Comparison of ENCODE assay signal across 19 cellular contexts in the genomic region with DNA sequence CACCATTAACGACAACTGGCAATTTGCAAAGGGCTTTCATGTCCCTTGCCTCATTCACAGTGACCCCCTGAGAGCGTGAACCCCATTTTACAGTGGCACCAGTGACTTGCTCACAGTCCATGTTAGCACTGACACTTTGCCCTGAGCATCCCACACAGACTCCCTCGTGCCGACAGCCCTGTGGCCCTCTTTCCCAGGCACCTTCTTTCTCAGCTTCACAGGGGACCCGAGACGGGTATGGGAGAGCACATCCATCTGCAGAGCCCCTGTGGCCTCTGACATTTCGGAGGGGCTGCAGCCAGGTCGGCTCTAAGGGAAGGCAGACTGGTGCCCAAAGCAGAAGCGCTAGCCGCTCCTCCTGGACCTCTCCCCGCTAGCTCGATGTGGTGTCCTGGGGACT.
"Had no signal": no experiment of that assay in that cellular context is flagged by ENCODE, and none has a peak within 500 bp of the region (broad histone marks: within the 10 kb centered on the region; RNA-seq: fewer than 3 reads in every experiment).

No MANE protein-coding gene starts in this region.

- DNase-seq: effector memory CD4-positive, alpha-beta T cell; esophagus squamous epithelium; foreskin fibroblast; kidney glomerular epithelial cell; natural killer cell; nucleus accumbens; ovary; right cardiac atrium; small intestine; stimulated activated CD4-positive, alpha-beta T cell treated with anti-CD3 and anti-CD28 coated beads, Interleukin-12 subunit alpha, Interleukin-12 subunit beta, amount 100 ng/mL, for 4 hours; stimulated activated CD8-positive, alpha-beta memory T cell treated with anti-CD3 and anti-CD28 coated beads, Interleukin-4, amount 100 ng/mL, for 48 hours; stimulated activated naive CD8-positive, alpha-beta T cell treated with anti-CD3 and anti-CD28 coated beads, Interleukin-15, amount 100 ng/mL, for 72 hours; trophoblast cell had no signal

- H3K36me3 Mint-ChIP-seq: natural killer cell had no signal

- H3K27me3 ChIP-seq: esophagus squamous epithelium, gastroesophageal sphincter, hepatocyte, ovary had no signal

- ATAC-seq: gastroesophageal sphincter; natural killer cell; right cardiac atrium; stimulated activated memory B cell treated with anti-CD40 and anti-IgM and Interleukin-4, amounts not matched to agents 10 μg/mL and 1 μg/mL and 100 μg/mL, for 72 hours; stimulated activated naive CD8-positive, alpha-beta T cell treated with anti-CD3 and anti-CD28 coated beads, Interleukin-15, amount 100 ng/mL, for 72 hours had no signal

- H3K27me3 Mint-ChIP-seq: central memory CD8-positive, alpha-beta T cell; stimulated activated memory B cell treated with anti-CD40 and anti-IgM and Interleukin-4, amounts not matched to agents 10 μg/mL and 1 μg/mL and 100 μg/mL, for 72 hours; stimulated activated naive CD8-positive, alpha-beta T cell treated with anti-CD3 and anti-CD28 coated beads, Interleukin-15, amount 100 ng/mL, for 72 hours had no signal

- H3K4me3 Mint-ChIP-seq: central memory CD8-positive, alpha-beta T cell; natural killer cell; neural crest cell; stimulated activated memory B cell treated with anti-CD40 and anti-IgM and Interleukin-4, amounts not matched to agents 10 μg/mL and 1 μg/mL and 100 μg/mL, for 72 hours; stimulated activated naive CD8-positive, alpha-beta T cell treated with anti-CD3 and anti-CD28 coated beads, Interleukin-15, amount 100 ng/mL, for 72 hours had no signal

- H3K27ac ChIP-seq: esophagus squamous epithelium, gastroesophageal sphincter, hepatocyte, ovary, thoracic aorta had no signal

- H3K4me1 Mint-ChIP-seq: neural crest cell; stimulated activated memory B cell treated with anti-CD40 and anti-IgM and Interleukin-4, amounts not matched to agents 10 μg/mL and 1 μg/mL and 100 μg/mL, for 72 hours; stimulated activated naive CD8-positive, alpha-beta T cell treated with anti-CD3 and anti-CD28 coated beads, Interleukin-15, amount 100 ng/mL, for 72 hours had no signal

- H3K36me3 ChIP-seq: ovary had no signal

- H3K27ac Mint-ChIP-seq: natural killer cell; stimulated activated memory B cell treated with anti-CD40 and anti-IgM and Interleukin-4, amounts not matched to agents 10 μg/mL and 1 μg/mL and 100 μg/mL, for 72 hours; stimulated activated naive CD8-positive, alpha-beta T cell treated with anti-CD3 and anti-CD28 coated beads, Interleukin-15, amount 100 ng/mL, for 72 hours had no signal

- H3K4me3 ChIP-seq: esophagus squamous epithelium, gastroesophageal sphincter, hepatocyte, ovary, thoracic aorta had no signal

- H3K9me3 ChIP-seq: esophagus squamous epithelium, gastroesophageal sphincter, ovary, thoracic aorta had no signal

- H3K9me3 Mint-ChIP-seq: central memory CD8-positive, alpha-beta T cell; natural killer cell; neural crest cell; stimulated activated memory B cell treated with anti-CD40 and anti-IgM and Interleukin-4, amounts not matched to agents 10 μg/mL and 1 μg/mL and 100 μg/mL, for 72 hours; stimulated activated naive CD8-positive, alpha-beta T cell treated with anti-CD3 and anti-CD28 coated beads, Interleukin-15, amount 100 ng/mL, for 72 hours had no signal
